13 cellular contexts compared by ENCODE assay signal in the genomic region with DNA sequence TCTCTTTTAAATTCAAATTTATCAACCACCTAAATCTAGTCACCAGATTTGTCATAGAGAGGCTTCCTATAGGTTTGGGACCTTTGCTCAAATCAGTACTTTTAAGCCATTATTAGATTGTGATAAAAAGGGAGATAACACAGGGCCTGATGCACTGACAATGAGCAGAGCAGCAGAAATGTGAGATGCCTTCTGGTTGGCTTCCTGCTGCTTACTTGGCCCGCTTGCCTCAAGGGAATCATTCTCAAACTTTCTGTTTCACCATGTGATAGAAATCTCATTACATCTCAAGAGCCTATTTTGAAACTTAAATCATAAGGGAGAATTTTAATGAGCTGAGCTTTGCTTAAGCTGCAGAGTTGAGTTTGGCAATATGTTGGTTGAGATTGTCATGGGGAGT.
DNase-seq lines count a peak whose midpoint lies in the region; ATAC-seq and TF ChIP-seq lines count a peak whose summit lies in the region.
"Had no signal": no experiment of that assay in that cellular context is flagged by ENCODE, and none has a peak within 500 bp of the region (broad histone marks: within the 10 kb centered on the region; RNA-seq: fewer than 3 reads in every experiment).

No MANE protein-coding gene starts in this region.

- H3K27me3 ChIP-seq in upper lobe of right lung, result peaks cover 3% of the 10 kb centered on the region

- H3K9me3 ChIP-seq in SK-N-MC (ENCODE audit: low read depth, low read length) (no peaks in the 10 kb centered on the region), upper lobe of right lung (no peaks in the 10 kb centered on the region)

- H3K36me3 Mint-ChIP-seq in endothelial cell (ENCODE audit: low read depth, unreplicated experiment), result no peaks in the 10 kb centered on the region

- intact Hi-C loops in upper lobe of right lung (cut with DNase I), result no loop called here
- intact Hi-C loops in head of caudate nucleus (cut with DNase I), result no loop called here

- no peaks in the 10 kb centered on the region for H3K9me3 Mint-ChIP-seq in endothelial cell (ENCODE audit: unreplicated experiment)

- no peaks in the 10 kb centered on the region for H3K4me1 Mint-ChIP-seq in endothelial cell (ENCODE audit: unreplicated experiment)

- ATAC-seq in GM18517 (IDR thresholded peaks at IDR 0.05; ENCODE audit: unreplicated experiment) (peak; percentile 69), HG02943 (IDR thresholded peaks at IDR 0.05; ENCODE audit: low read depth, unreplicated experiment) (peak; percentile 79), upper lobe of right lung (no peak)
- ATAC-seq: HepG2 had no signal

- H3K4me3 ChIP-seq in SK-N-MC (peak overlapping the region; percentile 70), upper lobe of right lung (no peak overlapping the region)

- TF ChIP-seq CTCF in GM20000 (IDR thresholded peaks at IDR 0.05; ENCODE audit: extremely low read depth, missing control alignments) (no peak), endothelial cell (IDR thresholded peaks at IDR 0.05; ENCODE audit: unreplicated experiment) (no peak), upper lobe of right lung (IDR thresholded peaks at IDR 0.05) (no peak)

- peak; percentile 11 for DNase-seq in GM20000 (ENCODE audit: low spot score)
- peak; percentile 97 for DNase-seq in SK-N-MC (ENCODE audit: low read depth, low spot score)
- DNase-seq in endothelial cell (ENCODE audit: low spot score), result no peak
- no peak for DNase-seq in upper lobe of right lung
- DNase-seq in SKM-1 (lab: John Stamatoyannopoulos, UW; ENCODE audit: unreplicated experiment), result no peak
- DNase-seq in head of caudate nucleus, result no peak
- DNase-seq: hippocampal formation; NCI-H345; stimulated activated CD4-positive, alpha-beta T cell treated with anti-CD3 and anti-CD28 coated beads, Interleukin-12 subunit alpha, Interleukin-12 subunit beta, amount 100 ng/mL, for 4 hours; WERI-Rb-1 had no signal

- H3K27ac Mint-ChIP-seq in endothelial cell (ENCODE audit: unreplicated experiment), result no peak overlapping the region

- H3K27me3 Mint-ChIP-seq in endothelial cell (ENCODE audit: unreplicated experiment), result no peaks in the 10 kb centered on the region

- no peak overlapping the region for H3K4me3 Mint-ChIP-seq in endothelial cell (ENCODE audit: unreplicated experiment)

- H3K9ac ChIP-seq in SK-N-MC (ENCODE audit: insufficient read length), result no peak overlapping the region

- no peaks in the 10 kb centered on the region for H3K4me1 ChIP-seq in upper lobe of right lung

- H3K27ac ChIP-seq in SK-N-MC (peak overlapping the region; percentile 95), upper lobe of right lung (no peak overlapping the region)
- H3K27ac ChIP-seq: WERI-Rb-1 had no signal

- no peaks in the 10 kb centered on the region for H3K36me3 ChIP-seq in SK-N-MC (ENCODE audit: insufficient read depth, low read length)
- H3K36me3 ChIP-seq in upper lobe of right lung, result no peaks in the 10 kb centered on the region
- H3K36me3 ChIP-seq: WERI-Rb-1 had no signal

Comparison
In these comparisons a context has a peak if more than half of its experiments do, and no peak if none do; other contexts are left out.
1. DNase-seq: peak in GM20000 (single experiment) and SK-N-MC (single experiment); none in endothelial cell (single experiment), upper lobe of right lung (single experiment), SKM-1 (single experiment) and head of caudate nucleus (0 of 42).